In genomic region chr14:77022219-77022852, GRCh38 we compare ENCODE assay signal across 9 cellular contexts. TPM values are rescaled to one million over a fixed set of nuclear protein-coding genes. Genes with fewer than 3 reads are reported as not detected.
DNase-seq lines count a peak whose midpoint lies in the region; ATAC-seq, FAIRE-seq and TF ChIP-seq lines count a peak whose summit lies in the region.
"Had no signal": no experiment of that assay in that cellular context is flagged by ENCODE, and none has a peak within 500 bp of the region (broad histone marks: within the 10 kb centered on the region; RNA-seq: fewer than 3 reads in every experiment).

No MANE protein-coding gene starts in this region.

- H3K27ac ChIP-seq in mammary epithelial cell (ENCODE audit: insufficient read depth, low read depth, low read length), result no peak overlapping the region
- peak overlapping the region; percentile 99 to 100 for H3K27ac ChIP-seq in prostate gland

- no peaks in the 10 kb centered on the region for H3K27me3 ChIP-seq in mammary epithelial cell (ENCODE audit: insufficient read depth, low read length)
- no peaks in the 10 kb centered on the region for H3K27me3 ChIP-seq in prostate gland (replicated peaks; ENCODE audit: insufficient read depth)

- H3K36me3 ChIP-seq in mammary epithelial cell (ENCODE audit: insufficient read depth, low read length), result peaks cover 9% of the 10 kb centered on the region
- H3K36me3 ChIP-seq in prostate gland, result peaks cover 0 to 5% of the 10 kb centered on the region in 2 donors

- H3K9ac ChIP-seq in mammary epithelial cell (ENCODE audit: insufficient read depth, low read length), result no peak overlapping the region

- H3K4me3 Mint-ChIP-seq in MCF 10A (ENCODE audit: unreplicated experiment), result peak overlapping the region; percentile 81
- peak overlapping the region; percentile 32 for H3K4me3 Mint-ChIP-seq in activated naive CD8-positive, alpha-beta T cell
- H3K4me3 Mint-ChIP-seq: activated B cell treated with CpG ODN at 0.5 μM for 24 hours had no signal

- H3K9me3 ChIP-seq in mammary epithelial cell (replicated peaks; ENCODE audit: insufficient read depth, low read length) (no peaks in the 10 kb centered on the region), prostate gland (no peaks in the 10 kb centered on the region)

- H3K36me3 Mint-ChIP-seq in MCF 10A (ENCODE audit: insufficient read depth, unreplicated experiment), result peaks cover 29% of the 10 kb centered on the region
- peaks cover 6% of the 10 kb centered on the region for H3K36me3 Mint-ChIP-seq in activated naive CD8-positive, alpha-beta T cell

- H3K4me3 ChIP-seq in mammary epithelial cell (replicated peaks in 1 of 3; ENCODE audit: insufficient read depth in 1 of 3, low read depth in 2 of 3, low read length in 3 of 3) (no peak overlapping the region), prostate gland (no peak overlapping the region)

- no peaks in the 10 kb centered on the region for H3K9me3 Mint-ChIP-seq in MCF 10A (ENCODE audit: unreplicated experiment)
- no peaks in the 10 kb centered on the region for H3K9me3 Mint-ChIP-seq in activated naive CD8-positive, alpha-beta T cell (ENCODE audit: low read depth)
- H3K9me3 Mint-ChIP-seq: activated B cell treated with CpG ODN at 0.5 μM for 24 hours had no signal

- H3K27me3 Mint-ChIP-seq in MCF 10A (ENCODE audit: insufficient read depth, unreplicated experiment), result no peaks in the 10 kb centered on the region
- H3K27me3 Mint-ChIP-seq in activated naive CD8-positive, alpha-beta T cell, result no peaks in the 10 kb centered on the region
- H3K27me3 Mint-ChIP-seq: activated B cell treated with CpG ODN at 0.5 μM for 24 hours had no signal

- dilution Hi-C loops in mammary epithelial cell (cut with HindIII; ENCODE audit: low sequenced_read_pairs), result loop anchor here (5.0 kb wide), 2 partner anchors 75 to 90 kb away; partner anchors contain the start of gene CIPC

- 77% methylated on average over 9 of the region's 9 CpGs for WGBS in mammary epithelial cell (ENCODE audit: low coverage, missing lambda C conversion rate)
- WGBS in prostate gland, result 46% methylated on average over 9 of the region's 9 CpGs

- BruUV-seq in MCF 10A (replicated peaks; lab: Mats Ljungman, UMichigan) (no TSS peak), mammary epithelial cell (replicated peaks; lab: Mats Ljungman, UMichigan) (no TSS peak)

- TF ChIP-seq CTCF in MCF 10A (IDR thresholded peaks at IDR 0.05; ENCODE audit: unreplicated experiment) (no peak), mammary epithelial cell (conservative IDR thresholded peaks at IDR 0.05 in 1 of 2, IDR thresholded peaks at IDR 0.05 in 1 of 2; ENCODE audit: extremely low read depth in 1 of 2, insufficient read depth in 1 of 2, low read depth in 1 of 2, low read length in 2 of 2) (no peak), prostate gland (IDR thresholded peaks at IDR 0.05) (no peak)

- intact Hi-C loops in MCF 10A (cut with micrococcal nuclease) (no loop called here), mammary epithelial cell (cut with micrococcal nuclease) (loop anchor here (2.0 kb wide), 2 partner anchors 14 to 66 kb away; no protein-coding TSS in a partner anchor), prostate gland (cut with DNase I) (no loop called here)

- no peak overlapping the region for H3K27ac Mint-ChIP-seq in MCF 10A (ENCODE audit: low read depth, unreplicated experiment)
- H3K27ac Mint-ChIP-seq in activated naive CD8-positive, alpha-beta T cell, result peak overlapping the region; percentile 28
- H3K27ac Mint-ChIP-seq: activated B cell treated with CpG ODN at 0.5 μM for 24 hours had no signal

- peaks cover 25% of the 10 kb centered on the region for H3K4me1 ChIP-seq in mammary epithelial cell (ENCODE audit: insufficient read depth, low read length)
- H3K4me1 ChIP-seq in prostate gland (replicated peaks), result peaks cover 23% of the 10 kb centered on the region

- DNase-seq in MCF 10A (ENCODE audit: unreplicated experiment), result no peak
- no peak for DNase-seq in mammary epithelial cell
- no peak for DNase-seq in HTR-8/SVneo (ENCODE audit: insufficient read length, low spot score)
- no peak for DNase-seq in prostate gland (ENCODE audit: low spot score)
- no peak for DNase-seq in C1 segment of cervical spinal cord (lab: John Stamatoyannopoulos, UW)
- DNase-seq: activated B cell treated with CpG ODN at 0.5 μM for 24 hours had no signal

- FAIRE-seq in HTR-8/SVneo (lab: Jason Lieb, UNC), result peak; percentile 52

- H4K20me1 ChIP-seq in mammary epithelial cell (ENCODE audit: insufficient read depth, low read length), result peaks cover 4% of the 10 kb centered on the region

- peaks cover 23% of the 10 kb centered on the region for H3K4me1 Mint-ChIP-seq in MCF 10A (ENCODE audit: insufficient read depth, unreplicated experiment)
- H3K4me1 Mint-ChIP-seq in activated naive CD8-positive, alpha-beta T cell (ENCODE audit: low read depth), result peaks cover 40% of the 10 kb centered on the region

- H3K79me2 ChIP-seq in mammary epithelial cell (ENCODE audit: insufficient read depth, low read length), result peaks cover 34% of the 10 kb centered on the region

- H3K4me2 ChIP-seq in mammary epithelial cell (ENCODE audit: insufficient read depth, low read depth, low read length), result no peak overlapping the region

- no peak for TF ChIP-seq POLR2A in prostate gland (IDR thresholded peaks at IDR 0.05)

- POLR2A ChIA-PET in MCF 10A (lab: Yijun Ruan, JAX), result interaction anchor here (1.0 to 17.6 kb wide), 10 partner anchors 10 to 134 kb away, joined by 3 to 721 read pairs (median 11); no protein-coding TSS in a partner anchor

- ATAC-seq in GM21423 (IDR thresholded peaks at IDR 0.05; ENCODE audit: unreplicated experiment) (no peak), GM21528 (IDR thresholded peaks at IDR 0.05; ENCODE audit: low FRiP score, unreplicated experiment) (no peak)

- in situ Hi-C loops in mammary epithelial cell (cut with MboI; ENCODE audit: low sequenced_read_pairs in 2 of 2), result loop anchor here in 1 of 2 donors (5.0 kb wide), 2 partner anchors 60 to 105 kb away; no protein-coding TSS in a partner anchor

- H2AFZ ChIP-seq in mammary epithelial cell (ENCODE audit: low read depth, low read length), result no peak overlapping the region

- CTCF ChIA-PET in MCF 10A (lab: Yijun Ruan, JAX), result interaction anchor here (0.8 to 6.1 kb wide), 6 partner anchors 48 to 146 kb away, joined by 3 to 56 read pairs (median 6); no protein-coding TSS in a partner anchor
- CTCF ChIA-PET in mammary epithelial cell (lab: Charles Lee; ENCODE audit: low non-redundant PET), result no interaction called here

RNA-seq across cellular contexts. Expression of gene IRF2BPL, which starts 6.2 kb away (rescaled TPM):
- total RNA-seq in MCF 10A (2022) (22.1 and 26.0 TPM in 2 replicates), mammary epithelial cell (10 to 100 TPM; 41.3 to 49.4 TPM), prostate gland (100 to 1,000 TPM; 113 to 141 TPM)
- 14.0 TPM for polyA plus RNA-seq in mammary epithelial cell
- 13.7 TPM for polyA minus RNA-seq in mammary epithelial cell
